Comparison of ENCODE assay signal across 8 cellular contexts in genomic region chr15:63122002-63122893, GRCh38. TPM values are rescaled to one million over a fixed set of nuclear protein-coding genes. Genes with fewer than 3 reads are reported as not detected.
A peak's percentile ranks its signal among the peaks of the same experiment; 100 is the strongest.
DNase-seq lines count a peak whose midpoint lies in the region; ATAC-seq and TF ChIP-seq lines count a peak whose summit lies in the region.

No MANE protein-coding gene starts in this region.

- H3K27me3 Mint-ChIP-seq in CD14-positive monocyte (ENCODE audit: low read depth in 3 of 3) = peaks cover 0 to 2% (median 0%) of the 10 kb centered on the region in 3 donors

- peaks cover 16% of the 10 kb centered on the region for H3K9me3 ChIP-seq in NT2/D1 (ENCODE audit: insufficient read depth, low read length)
- peaks cover 11% of the 10 kb centered on the region for H3K9me3 ChIP-seq in mononuclear cell (ENCODE audit: low read depth, low read length)

- H3K4me3 ChIP-seq in NT2/D1 (ENCODE audit: insufficient read length, low read depth) = peak overlapping the region; percentile 86
- H3K4me3 ChIP-seq in epithelial cell of esophagus (ENCODE audit: low read length) = peak overlapping the region; percentile 67
- H3K4me3 ChIP-seq in mononuclear cell (ENCODE audit: low read length) = peak overlapping the region; percentile 87

- no peaks in the 10 kb centered on the region for H3K4me1 ChIP-seq in NT2/D1 (ENCODE audit: insufficient read depth, insufficient read length)
- peaks cover 9% of the 10 kb centered on the region for H3K4me1 ChIP-seq in mononuclear cell (ENCODE audit: insufficient read depth, low read length)

- TF ChIP-seq CTCF in CD14-positive monocyte (IDR thresholded peaks at IDR 0.05) = peak; percentile 7
- TF ChIP-seq CTCF in epithelial cell of esophagus (IDR thresholded peaks at IDR 0.05; ENCODE audit: insufficient read depth, low read depth, low read length, missing control alignments) = no peak

- peak overlapping the region; percentile 90 for H3K9ac ChIP-seq in NT2/D1 (ENCODE audit: insufficient read length, low read depth)

- H3K36me3 Mint-ChIP-seq in CD14-positive monocyte = peaks cover 36 to 46% of the 10 kb centered on the region in 2 donors

- H3K27ac Mint-ChIP-seq in CD14-positive monocyte = peak overlapping the region; percentile 89 to 96 (median 94)

- no peaks in the 10 kb centered on the region for H3K27me3 ChIP-seq in NT2/D1 (ENCODE audit: insufficient read depth, insufficient read length)
- no peaks in the 10 kb centered on the region for H3K27me3 ChIP-seq in mononuclear cell (ENCODE audit: insufficient read depth, low read length)

- peaks cover 14 to 28% (median 21%) of the 10 kb centered on the region in 7 donors for H3K9me3 Mint-ChIP-seq in CD14-positive monocyte

- H3K4me1 Mint-ChIP-seq in CD14-positive monocyte = peaks cover 21% of the 10 kb centered on the region

- intact Hi-C loops in CD14-positive monocyte (cut with micrococcal nuclease) = loop anchor here (5.0 kb wide), 2 partner anchors 35 to 70 kb away; partner anchors contain the start of gene RPS27L (in 1 of the 2)

- DNase-seq in CD14-positive monocyte (ENCODE audit: low spot score) (peak; percentile 98), NT2/D1 (ENCODE audit: low read depth, low spot score) (peak; percentile 58), activated T-cell treated with anti-CD3 and anti-CD28 coated beads for 24 hours (ENCODE audit: low read depth) (peak; percentile 35), epithelial cell of esophagus (ENCODE audit: low read depth) (peak; percentile 85)
- peak; percentile 24 to 67 for DNase-seq in stimulated activated CD8-positive, alpha-beta memory T cell treated with anti-CD3 and anti-CD28 coated beads, Interleukin-4, amount 100 ng/mL, for 1 hour (ENCODE audit: low read depth in 2 of 2, low spot score in 1 of 2)

- ATAC-seq in GM19372 (IDR thresholded peaks at IDR 0.05; ENCODE audit: low read depth, unreplicated experiment) (peak; percentile 92), HG03520 (IDR thresholded peaks at IDR 0.05; ENCODE audit: unreplicated experiment) (peak; percentile 85)

- peaks cover 11% of the 10 kb centered on the region for H3K36me3 ChIP-seq in NT2/D1 (ENCODE audit: insufficient read depth, insufficient read length, low read length)

- H3K4me3 Mint-ChIP-seq in CD14-positive monocyte = peak overlapping the region; percentile 91 to 97

RNA-seq across cellular contexts. Expression of gene LACTB, which starts 0.6 kb away (rescaled TPM):
- polyA plus RNA-seq in CD14-positive monocyte = 10 to 100 TPM; 40.4 to 59.3 TPM
- 37.7 TPM for total RNA-seq in mononuclear cell

RNA-seq across cellular contexts. Expression of gene RPS27L, which starts 35.0 kb away (rescaled TPM):
- 100 to 1,000 TPM; 178 to 196 TPM for polyA plus RNA-seq in CD14-positive monocyte
- total RNA-seq in mononuclear cell = 35.6 TPM

Comparison
In these comparisons a context has a peak if more than half of its experiments do, and no peak if none do; other contexts are left out.
1. Peak in every context shown above with its lines: DNase-seq, ATAC-seq and H3K4me3 ChIP-seq.
2. DNase-seq: peak in every context shown above with its lines; median percentile 98 in CD14-positive monocyte; 85 in epithelial cell of esophagus; 58 in NT2/D1; 46 in stimulated activated CD8-positive, alpha-beta memory T cell treated with anti-CD3 and anti-CD28 coated beads, Interleukin-4, amount 100 ng/mL, for 1 hour; 35 in activated T-cell treated with anti-CD3 and anti-CD28 coated beads for 24 hours.